16 cellular contexts compared by ENCODE assay signal in genomic region chr3:4528802-4529201, GRCh38.
"Had no signal": no experiment of that assay in that cellular context is flagged by ENCODE, and none has a peak within 500 bp of the region (broad histone marks: within the 10 kb centered on the region; RNA-seq: fewer than 3 reads in every experiment).

No MANE protein-coding gene starts in this region.

- DNase-seq: activated CD4-positive, alpha-beta T cell treated with anti-CD3 and anti-CD28 coated beads for 36 hours; activated CD8-positive, alpha-beta memory T cell treated with anti-CD3 and anti-CD28 coated beads, Interleukin-2, amount 50 U/mL, for 48 hours; activated CD8-positive, alpha-beta T cell treated with anti-CD3 and anti-CD28 coated beads, Interleukin-2, amount 10 ng/mL, durations not matched to agents 7 days and 5 days; activated naive CD4-positive, alpha-beta T cell; colonic mucosa; effector CD8-positive, alpha-beta T cell; mammary epithelial cell; naive thymus-derived CD4-positive, alpha-beta T cell; stimulated activated CD4-positive, alpha-beta T cell treated with anti-CD3 and anti-CD28 coated beads, Interleukin-12 subunit alpha, Interleukin-12 subunit beta, amount 100 ng/mL, for 4 hours; stimulated activated naive CD4-positive, alpha-beta T cell treated with Interleukin-2 at 50 U/mL for 16 hours; T1000 had no signal

- ATAC-seq: activated CD4-positive, alpha-beta T cell treated with anti-CD3 and anti-CD28 coated beads for 36 hours; activated CD8-positive, alpha-beta T cell treated with anti-CD3 and anti-CD28 coated beads, Interleukin-2, amount 10 ng/mL, durations not matched to agents 7 days and 5 days; naive thymus-derived CD4-positive, alpha-beta T cell had no signal

- H3K27me3 Mint-ChIP-seq: activated CD4-positive, alpha-beta T cell treated with anti-CD3 and anti-CD28 coated beads for 36 hours; naive thymus-derived CD4-positive, alpha-beta T cell had no signal

- H3K27ac ChIP-seq: cardiac muscle cell, colonic mucosa, epithelial cell of prostate, prostate gland, suprapubic skin, VCaP had no signal

- H3K27ac Mint-ChIP-seq: activated CD4-positive, alpha-beta T cell treated with anti-CD3 and anti-CD28 coated beads for 36 hours; activated CD8-positive, alpha-beta T cell treated with anti-CD3 and anti-CD28 coated beads, Interleukin-2, amount 10 ng/mL, durations not matched to agents 7 days and 5 days; naive thymus-derived CD4-positive, alpha-beta T cell had no signal

- H3K27me3 ChIP-seq: cardiac muscle cell, colonic mucosa, suprapubic skin had no signal

- H3K4me3 ChIP-seq: cardiac muscle cell, colonic mucosa, prostate gland, suprapubic skin had no signal

- H3K4me3 Mint-ChIP-seq: activated CD4-positive, alpha-beta T cell treated with anti-CD3 and anti-CD28 coated beads for 36 hours; activated CD8-positive, alpha-beta T cell treated with anti-CD3 and anti-CD28 coated beads, Interleukin-2, amount 10 ng/mL, durations not matched to agents 7 days and 5 days; naive thymus-derived CD4-positive, alpha-beta T cell had no signal

- H3K36me3 ChIP-seq: cardiac muscle cell, colonic mucosa, prostate gland, suprapubic skin had no signal

- H3K9me3 ChIP-seq: colonic mucosa, prostate gland, suprapubic skin had no signal

- H3K4me1 ChIP-seq: colonic mucosa, prostate gland had no signal
